Comparison of ENCODE assay signal across 26 cellular contexts in the genomic region with DNA sequence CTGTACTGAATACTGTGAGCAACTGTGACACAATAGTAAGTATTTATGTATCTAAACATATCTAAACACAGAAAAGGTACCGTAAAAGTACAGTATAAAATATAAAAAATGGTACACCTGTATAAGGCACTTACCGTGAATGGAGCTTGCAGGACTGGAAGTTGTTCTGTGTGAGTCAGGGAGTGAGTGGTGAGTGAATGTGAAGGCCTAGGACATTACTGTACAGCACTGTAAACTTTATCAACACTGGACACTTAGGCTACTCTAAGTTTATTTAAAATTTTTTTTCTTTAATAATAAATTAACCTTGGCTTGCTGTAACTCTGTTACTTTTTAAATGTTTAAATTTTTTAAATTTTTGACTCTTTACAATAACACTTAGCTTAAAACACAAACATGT. TPM values are rescaled to one million over a fixed set of nuclear protein-coding genes. Genes with fewer than 3 reads are reported as not detected.
DNase-seq lines count a peak whose midpoint lies in the region; ATAC-seq, FAIRE-seq and TF ChIP-seq lines count a peak whose summit lies in the region.
"Had no signal": no experiment of that assay in that cellular context is flagged by ENCODE, and none has a peak within 500 bp of the region (broad histone marks: within the 10 kb centered on the region; RNA-seq: fewer than 3 reads in every experiment).

No MANE protein-coding gene starts in this region.

- peak; percentile 36 for ATAC-seq in foreskin keratinocyte
- ATAC-seq in HG02642 (IDR thresholded peaks at IDR 0.05; ENCODE audit: poor library complexity, unreplicated experiment): no peak
- ATAC-seq in HG02623 (IDR thresholded peaks at IDR 0.05; ENCODE audit: unreplicated experiment): no peak
- ATAC-seq: A549, GM12878 had no signal

- H3K27ac ChIP-seq in foreskin keratinocyte: no peak overlapping the region
- no peak overlapping the region for H3K27ac ChIP-seq in MM.1S (ENCODE audit: low read length)
- H3K27ac ChIP-seq: A549; BLaER1 treated with 17β-estradiol and CSF1 and Interleukin-3, amounts not matched to agents 10 nM and 100 nM; KMS-11 had no signal

- no peaks in the 10 kb centered on the region for H3F3A ChIP-seq in MM.1S (ENCODE audit: insufficient read depth, low read length)

- H3K9ac ChIP-seq in MM.1S (ENCODE audit: low read length): no peak overlapping the region
- H3K9ac ChIP-seq: BLaER1 treated with 17β-estradiol and CSF1 and Interleukin-3, amounts not matched to agents 10 nM and 100 nM; KMS-11 had no signal

- H3K36me3 ChIP-seq in MM.1S (replicated peaks; ENCODE audit: insufficient read depth, low read length): no peaks in the 10 kb centered on the region
- H3K36me3 ChIP-seq: BLaER1 treated with 17β-estradiol and CSF1 and Interleukin-3, amounts not matched to agents 10 nM and 100 nM had no signal

- no peaks in the 10 kb centered on the region for H4K20me1 ChIP-seq in MM.1S (ENCODE audit: insufficient read depth, low read length)
- H4K20me1 ChIP-seq: BLaER1 treated with 17β-estradiol and CSF1 and Interleukin-3, amounts not matched to agents 10 nM and 100 nM had no signal

- no peaks in the 10 kb centered on the region for H3K79me2 ChIP-seq in MM.1S (ENCODE audit: low read length)

- no peak overlapping the region for H3K4me2 ChIP-seq in MM.1S (ENCODE audit: low read depth, low read length)
- H3K4me2 ChIP-seq: A549; BLaER1 treated with 17β-estradiol and CSF1 and Interleukin-3, amounts not matched to agents 10 nM and 100 nM; KMS-11 had no signal

- peak; percentile 46 for FAIRE-seq in G401.6 (lab: Jason Lieb, UNC)
- peak; percentile 84 for FAIRE-seq in TTC549 (lab: Jason Lieb, UNC)
- FAIRE-seq: A549, D721Med, GM12878, H1 had no signal

- DNase-seq in HT1080 (ENCODE audit: low read depth) (peak; percentile 7), foreskin keratinocyte (no peak), MM.1S (no peak)
- DNase-seq: AML-193; CD4-positive, alpha-beta T cell; GDM1; NCI-H1092; NCI-H1417 treated with DMSO at 0.1 percent for 48 hours; NCI-H187 treated with DMSO at 0.1 percent for 48 hours; NCI-H2107; NCI-H446 treated with DMSO at 0.1 percent for 48 hours; NCI-H526; RPMI8226; SHP77 had no signal

- no peaks in the 10 kb centered on the region for H3K9me2 ChIP-seq in MM.1S (replicated peaks; ENCODE audit: insufficient read depth, low read length)

- H2AFZ ChIP-seq in MM.1S (ENCODE audit: low read length): no peak overlapping the region

- TF ChIP-seq CTCF in foreskin keratinocyte (conservative IDR thresholded peaks at IDR 0.05) (no peak), MM.1S (IDR thresholded peaks at IDR 0.05; ENCODE audit: low read length) (no peak)

- no peaks in the 10 kb centered on the region for H3K27me3 ChIP-seq in foreskin keratinocyte
- no peaks in the 10 kb centered on the region for H3K27me3 ChIP-seq in MM.1S (replicated peaks; ENCODE audit: insufficient read depth, low read length)
- H3K27me3 ChIP-seq: BLaER1 treated with 17β-estradiol and CSF1 and Interleukin-3, amounts not matched to agents 10 nM and 100 nM had no signal

- H3K4me1 ChIP-seq in foreskin keratinocyte (no peaks in the 10 kb centered on the region), MM.1S (ENCODE audit: low read length) (no peaks in the 10 kb centered on the region)
- H3K4me1 ChIP-seq: A549; BLaER1 treated with 17β-estradiol and CSF1 and Interleukin-3, amounts not matched to agents 10 nM and 100 nM had no signal

- no peak overlapping the region for H3K4me3 ChIP-seq in MM.1S (ENCODE audit: low read length)
- H3K4me3 ChIP-seq: A549; BLaER1 treated with 17β-estradiol and CSF1 and Interleukin-3, amounts not matched to agents 10 nM and 100 nM; GM12878 had no signal

- no peaks in the 10 kb centered on the region for H3K9me3 ChIP-seq in MM.1S (replicated peaks; ENCODE audit: insufficient read depth, low read length)
- H3K9me3 ChIP-seq: A549 had no signal

RNA-seq across cellular contexts. Expression of gene SHCBP1L, which starts 24.5 kb away (rescaled TPM):
- total RNA-seq in HT1080 (2014; rRNA removed; shearing (Covaris generic)): not detected in 2 replicates
- polyA plus RNA-seq in HT1080 (2015; cell fraction: cytosol; rRNA removed): not detected in 2 replicates
- not detected in 2 replicates for polyA plus RNA-seq in HT1080 (2015; cell fraction: nucleus; rRNA removed)
- total RNA-seq in foreskin keratinocyte: 0.11 TPM in 1 of 2 replicates, not detected in the other
- 0.03 TPM in 1 of 2 replicates, not detected in the other for polyA plus RNA-seq in foreskin keratinocyte
- total RNA-seq: CD4-positive, alpha-beta T cell; GM12878; H1; SK-MEL-5; T-helper 1 cell treated with Interleukin-12 subunit alpha and Interleukin-12 subunit beta and Interleukin-4 antibody, amounts not matched to agents 30 ng/mL and 1 ng/mL, for 36 hours had no signal
- polyA plus RNA-seq: A549, GM12878, H1 had no signal

RNA-seq across cellular contexts. Expression of gene LAMC1, which starts 45.7 kb away (rescaled TPM):
- 130 and 139 TPM in 2 replicates for total RNA-seq in HT1080 (2014; rRNA removed; shearing (Covaris generic))
- 105 and 133 TPM in 2 replicates for polyA plus RNA-seq in HT1080 (2015; cell fraction: cytosol; rRNA removed)
- polyA plus RNA-seq in HT1080 (2015; cell fraction: nucleus; rRNA removed): 540 and 641 TPM in 2 replicates
- 93.6 and 109 TPM in 2 replicates for total RNA-seq in foreskin keratinocyte
- polyA plus RNA-seq in foreskin keratinocyte: 30.3 and 34.0 TPM in 2 replicates
- total RNA-seq: CD4-positive, alpha-beta T cell had no signal
